In genomic region chr17:2929881-2930533, GRCh38 we compare ENCODE assay signal across 9 cellular contexts.
A peak's percentile ranks its signal among the peaks of the same experiment; 100 is the strongest.
DNase-seq lines count a peak whose midpoint lies in the region; ATAC-seq and TF ChIP-seq lines count a peak whose summit lies in the region.
"Had no signal": no experiment of that assay in that cellular context is flagged by ENCODE, and none has a peak within 500 bp of the region (broad histone marks: within the 10 kb centered on the region; RNA-seq: fewer than 3 reads in every experiment).

No MANE protein-coding gene starts in this region.

- H3K4me3 ChIP-seq in HFF-Myc (replicated peaks; ENCODE audit: low read depth, low read length) = no peak overlapping the region
- H3K4me3 ChIP-seq in esophagus squamous epithelium = no peak overlapping the region
- H3K4me3 ChIP-seq in parathyroid adenoma (ENCODE audit: low read depth, low read length) = no peak overlapping the region

- POLR2A ChIA-PET in activated B cell treated with CpG ODN at 0.5 μM for 24 hours (lab: Charles Lee) = interaction anchor here (1.9 kb wide), 1 partner anchor 73 kb away, joined by 9 read pairs; no protein-coding TSS in a partner anchor

- H3K4me1 Mint-ChIP-seq in activated B cell treated with CpG ODN at 0.5 μM for 24 hours = peaks cover 25% of the 10 kb centered on the region

- no peaks in the 10 kb centered on the region for H3K9me3 ChIP-seq in esophagus squamous epithelium
- no peaks in the 10 kb centered on the region for H3K9me3 ChIP-seq in parathyroid adenoma (ENCODE audit: control insufficient read depth, low read length)

- H3K4me2 ChIP-seq in parathyroid adenoma (ENCODE audit: low read length) = no peak overlapping the region

- no peaks in the 10 kb centered on the region for H3K79me2 ChIP-seq in parathyroid adenoma

- no peaks in the 10 kb centered on the region for H3K27me3 Mint-ChIP-seq in activated B cell treated with CpG ODN at 0.5 μM for 24 hours
- H3K27me3 Mint-ChIP-seq: stimulated activated naive CD8-positive, alpha-beta T cell treated with anti-CD3 and anti-CD28 coated beads, Interleukin-15, Interleukin-2, amounts not matched to agents 100 ng/mL and 50 ng/mL, for 24 hours had no signal

- no peak overlapping the region for H3K27ac ChIP-seq in esophagus squamous epithelium
- H3K27ac ChIP-seq in parathyroid adenoma = no peak overlapping the region

- H2AFZ ChIP-seq in parathyroid adenoma = no peak overlapping the region

- no peaks in the 10 kb centered on the region for H3K9me3 Mint-ChIP-seq in activated B cell treated with CpG ODN at 0.5 μM for 24 hours
- H3K9me3 Mint-ChIP-seq: stimulated activated naive CD8-positive, alpha-beta T cell treated with anti-CD3 and anti-CD28 coated beads, Interleukin-15, Interleukin-2, amounts not matched to agents 100 ng/mL and 50 ng/mL, for 24 hours had no signal

- H3K36me3 ChIP-seq in esophagus squamous epithelium (no peaks in the 10 kb centered on the region), parathyroid adenoma (ENCODE audit: control insufficient read depth, insufficient read depth, low read length) (no peaks in the 10 kb centered on the region)

- H3K36me3 Mint-ChIP-seq in activated B cell treated with CpG ODN at 0.5 μM for 24 hours (ENCODE audit: low read depth) = peaks cover 13% of the 10 kb centered on the region

- 48 to 50% methylated on average over 2 of the region's 15 CpGs for WGBS in esophagus squamous epithelium, 2 donors

- intact Hi-C loops in activated B cell treated with CpG ODN at 0.5 μM for 24 hours (cut with micrococcal nuclease) (loop anchor here (1.0 to 5.0 kb wide), 5 partner anchors 73 to 144 kb away; no protein-coding TSS in a partner anchor), esophagus squamous epithelium (cut with DNase I) (loop anchor here (5.0 kb wide), 1 partner anchor 78 kb away; no protein-coding TSS in a partner anchor)

- H3K27me3 ChIP-seq in esophagus squamous epithelium = peaks cover 0 to 2% (median 0%) of the 10 kb centered on the region in 4 donors
- H3K27me3 ChIP-seq in parathyroid adenoma (ENCODE audit: control insufficient read depth, insufficient read depth, low read length) = no peaks in the 10 kb centered on the region

- no peak overlapping the region for H3K9ac ChIP-seq in parathyroid adenoma

- H3K4me1 ChIP-seq in esophagus squamous epithelium = peaks cover 0 to 21% (median 0%) of the 10 kb centered on the region in 3 donors
- no peaks in the 10 kb centered on the region for H3K4me1 ChIP-seq in parathyroid adenoma

- H3K4me3 Mint-ChIP-seq in activated B cell treated with CpG ODN at 0.5 μM for 24 hours = no peak overlapping the region
- H3K4me3 Mint-ChIP-seq: stimulated activated naive CD8-positive, alpha-beta T cell treated with anti-CD3 and anti-CD28 coated beads, Interleukin-15, Interleukin-2, amounts not matched to agents 100 ng/mL and 50 ng/mL, for 24 hours had no signal

- ATAC-seq in activated B cell treated with CpG ODN at 0.5 μM for 24 hours (ENCODE audit: low read depth) = peak; percentile 54

- no peak for TF ChIP-seq POLR2A in esophagus squamous epithelium (IDR thresholded peaks at IDR 0.05)

- DNase-seq in CD1c-positive myeloid dendritic cell (ENCODE audit: extremely low spot score) = peak; percentile 23
- no peak for DNase-seq in HFF-Myc (ENCODE audit: extremely low read depth, low read depth)
- peak; percentile 36 for DNase-seq in activated B cell treated with CpG ODN at 0.5 μM for 24 hours
- no peak for DNase-seq in esophagus squamous epithelium (lab: John Stamatoyannopoulos, UW)
- DNase-seq in NCI-H2171 treated with DMSO at 0.1 percent for 48 hours (lab: John Stamatoyannopoulos, UW) = no peak
- DNase-seq in NCI-H1105 (lab: John Stamatoyannopoulos, UW) = no peak
- DNase-seq in NCI-H1105 treated with DMSO at 0.1 percent for 48 hours (lab: John Stamatoyannopoulos, UW) = no peak

- H3K27ac Mint-ChIP-seq in activated B cell treated with CpG ODN at 0.5 μM for 24 hours = no peak overlapping the region
- H3K27ac Mint-ChIP-seq: stimulated activated naive CD8-positive, alpha-beta T cell treated with anti-CD3 and anti-CD28 coated beads, Interleukin-15, Interleukin-2, amounts not matched to agents 100 ng/mL and 50 ng/mL, for 24 hours had no signal

- CTCF ChIA-PET in activated B cell treated with CpG ODN at 0.5 μM for 24 hours (lab: Charles Lee) = interaction anchor here (0.7 to 2.4 kb wide), 11 partner anchors 17 to 152 kb away, joined by 3 to 9 read pairs (median 6); no protein-coding TSS in a partner anchor

- TF ChIP-seq CTCF in HFF-Myc (IDR thresholded peaks at IDR 0.05; ENCODE audit: low read depth, low read length, missing control alignments) = peak; percentile 62
- no peak for TF ChIP-seq CTCF in activated B cell treated with CpG ODN at 0.5 μM for 24 hours (IDR thresholded peaks at IDR 0.05)
- TF ChIP-seq CTCF in esophagus squamous epithelium (IDR thresholded peaks at IDR 0.05) = peak; percentile 30 to 65 (median 52)
- TF ChIP-seq CTCF in parathyroid adenoma (IDR thresholded peaks at IDR 0.05) = peak; percentile 47

Comparison
In these comparisons a context has a peak if more than half of its experiments do, and no peak if none do; other contexts are left out.
1. DNase-seq: peak in CD1c-positive myeloid dendritic cell (single experiment) and activated B cell treated with CpG ODN at 0.5 μM for 24 hours (single experiment); none in HFF-Myc (single experiment), esophagus squamous epithelium (single experiment), NCI-H2171 treated with DMSO at 0.1 percent for 48 hours (single experiment), NCI-H1105 (single experiment) and NCI-H1105 treated with DMSO at 0.1 percent for 48 hours (single experiment).